1 cellular context compared by ENCODE assay signal in the genomic region with DNA sequence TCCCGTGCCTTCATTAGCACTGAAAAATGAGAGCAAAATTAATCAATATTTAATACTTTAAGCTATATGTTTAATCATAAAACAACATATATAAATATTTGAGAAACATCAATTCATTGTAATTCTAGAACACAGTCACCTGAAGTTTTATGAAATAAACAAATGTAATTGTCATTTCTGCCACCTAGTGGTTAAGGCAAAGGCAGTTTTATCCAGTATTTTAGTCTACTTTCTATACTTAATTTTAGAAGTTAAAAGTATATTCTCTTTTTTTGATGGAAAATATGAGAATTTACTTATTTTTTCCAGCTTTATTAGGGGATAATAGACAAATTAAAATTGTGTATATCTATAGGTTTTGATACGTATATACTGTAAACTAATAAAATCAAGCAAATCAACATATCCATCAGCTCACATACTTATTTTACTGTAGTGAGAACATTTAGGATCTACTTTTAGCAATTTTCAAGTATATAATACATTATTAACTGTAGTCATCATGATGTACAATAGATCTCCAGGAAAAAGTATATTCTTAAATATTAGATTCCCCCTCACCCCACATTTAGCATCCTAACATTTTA.
TF ChIP-seq lines count a peak whose summit lies in the region.

No MANE protein-coding gene starts in this region.

TF ChIP-seq in neural cell, 6 proteins besides CTCF, POLR2A, EP300 and RAD21:
- TF ChIP-seq, protein P1, sequence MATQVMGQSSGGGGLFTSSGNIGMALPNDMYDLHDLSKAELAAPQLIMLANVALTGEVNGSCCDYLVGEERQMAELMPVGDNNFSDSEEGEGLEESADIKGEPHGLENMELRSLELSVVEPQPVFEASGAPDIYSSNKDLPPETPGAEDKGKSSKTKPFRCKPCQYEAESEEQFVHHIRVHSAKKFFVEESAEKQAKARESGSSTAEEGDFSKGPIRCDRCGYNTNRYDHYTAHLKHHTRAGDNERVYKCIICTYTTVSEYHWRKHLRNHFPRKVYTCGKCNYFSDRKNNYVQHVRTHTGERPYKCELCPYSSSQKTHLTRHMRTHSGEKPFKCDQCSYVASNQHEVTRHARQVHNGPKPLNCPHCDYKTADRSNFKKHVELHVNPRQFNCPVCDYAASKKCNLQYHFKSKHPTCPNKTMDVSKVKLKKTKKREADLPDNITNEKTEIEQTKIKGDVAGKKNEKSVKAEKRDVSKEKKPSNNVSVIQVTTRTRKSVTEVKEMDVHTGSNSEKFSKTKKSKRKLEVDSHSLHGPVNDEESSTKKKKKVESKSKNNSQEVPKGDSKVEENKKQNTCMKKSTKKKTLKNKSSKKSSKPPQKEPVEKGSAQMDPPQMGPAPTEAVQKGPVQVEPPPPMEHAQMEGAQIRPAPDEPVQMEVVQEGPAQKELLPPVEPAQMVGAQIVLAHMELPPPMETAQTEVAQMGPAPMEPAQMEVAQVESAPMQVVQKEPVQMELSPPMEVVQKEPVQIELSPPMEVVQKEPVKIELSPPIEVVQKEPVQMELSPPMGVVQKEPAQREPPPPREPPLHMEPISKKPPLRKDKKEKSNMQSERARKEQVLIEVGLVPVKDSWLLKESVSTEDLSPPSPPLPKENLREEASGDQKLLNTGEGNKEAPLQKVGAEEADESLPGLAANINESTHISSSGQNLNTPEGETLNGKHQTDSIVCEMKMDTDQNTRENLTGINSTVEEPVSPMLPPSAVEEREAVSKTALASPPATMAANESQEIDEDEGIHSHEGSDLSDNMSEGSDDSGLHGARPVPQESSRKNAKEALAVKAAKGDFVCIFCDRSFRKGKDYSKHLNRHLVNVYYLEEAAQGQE (IDR thresholded peaks at IDR 0.05; ENCODE audit: borderline replicate concordance), result no peak
- TF ChIP-seq SMC3 (conservative IDR thresholded peaks at IDR 0.05; ENCODE audit: poor library complexity) (peak; percentile 77), MXI1 (conservative IDR thresholded peaks at IDR 0.05; ENCODE audit: poor library complexity, severe bottlenecking) (no peak)
